ENCODE assay signal across 2 cellular contexts in genomic region chr12:14769837-14770494, GRCh38.
TF ChIP-seq lines count a peak whose summit lies in the region.

No MANE protein-coding gene starts in this region.

TF ChIP-seq in A549, 52 proteins besides CTCF, POLR2A, EP300 and RAD21 (continued from another document and continues in another):
- TF ChIP-seq, protein P1, sequence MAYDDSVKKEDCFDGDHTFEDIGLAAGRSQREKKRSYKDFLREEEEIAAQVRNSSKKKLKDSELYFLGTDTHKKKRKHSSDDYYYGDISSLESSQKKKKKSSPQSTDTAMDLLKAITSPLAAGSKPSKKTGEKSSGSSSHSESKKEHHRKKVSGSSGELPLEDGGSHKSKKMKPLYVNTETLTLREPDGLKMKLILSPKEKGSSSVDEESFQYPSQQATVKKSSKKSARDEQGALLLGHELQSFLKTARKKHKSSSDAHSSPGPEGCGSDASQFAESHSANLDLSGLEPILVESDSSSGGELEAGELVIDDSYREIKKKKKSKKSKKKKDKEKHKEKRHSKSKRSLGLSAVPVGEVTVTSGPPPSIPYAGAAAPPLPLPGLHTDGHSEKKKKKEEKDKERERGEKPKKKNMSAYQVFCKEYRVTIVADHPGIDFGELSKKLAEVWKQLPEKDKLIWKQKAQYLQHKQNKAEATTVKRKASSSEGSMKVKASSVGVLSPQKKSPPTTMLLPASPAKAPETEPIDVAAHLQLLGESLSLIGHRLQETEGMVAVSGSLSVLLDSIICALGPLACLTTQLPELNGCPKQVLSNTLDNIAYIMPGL (CRISPR knock-in tag; IDR thresholded peaks at IDR 0.05; ENCODE audit: borderline replicate concordance): peak; percentile 89
- TF ChIP-seq ESRRA (IDR thresholded peaks at IDR 0.05; ENCODE audit: borderline replicate concordance, low read length) (no peak), CHD4 (IDR thresholded peaks at IDR 0.05; ENCODE audit: borderline replicate concordance) (no peak), CBX8 (IDR thresholded peaks at IDR 0.05) (no peak), RFX5 (IDR thresholded peaks at IDR 0.05) (no peak), KDM1A (IDR thresholded peaks at IDR 0.05; ENCODE audit: low read depth) (no peak), ZSCAN20 (CRISPR knock-in tag; IDR thresholded peaks at IDR 0.05) (no peak), CBX2 (IDR thresholded peaks at IDR 0.05; ENCODE audit: borderline replicate concordance, low read depth) (no peak), RCOR1 (IDR thresholded peaks at IDR 0.05; ENCODE audit: low read depth, low read length) (no peak), SREBF2 (IDR thresholded peaks at IDR 0.05) (no peak), JUNB (IDR thresholded peaks at IDR 0.05) (no peak), SMC3 (IDR thresholded peaks at IDR 0.05) (peak; percentile 51; the same call in 2 of the 3 replicates), JUN (IDR thresholded peaks at IDR 0.05) (peak in 1 of 2 experiments; percentile 34; a peak in 2 of 5 replicates), KDM5A (IDR thresholded peaks at IDR 0.05) (no peak), FOSB (CRISPR knock-in tag; IDR thresholded peaks at IDR 0.05) (peak; percentile 90), BHLHE40 (IDR thresholded peaks at IDR 0.05; ENCODE audit: low read depth, low read length) (no peak; the same call in 1 of the 2 replicates), HOXB13 (CRISPR knock-in tag; IDR thresholded peaks at IDR 0.05; ENCODE audit: low read depth) (no peak), FOXS1 (CRISPR knock-in tag; IDR thresholded peaks at IDR 0.05) (no peak), HEYL (CRISPR knock-in tag; IDR thresholded peaks at IDR 0.05) (no peak), TFCP2L1 (CRISPR knock-in tag; IDR thresholded peaks at IDR 0.05) (peak; percentile 88), HES2 (IDR thresholded peaks at IDR 0.05) (no peak), HOXB5 (CRISPR knock-in tag; IDR thresholded peaks at IDR 0.05) (no peak), MAZ (IDR thresholded peaks at IDR 0.05; ENCODE audit: borderline replicate concordance, low read depth, low read length) (0 out of 2 replicates have a peak, but pooled peaks have one; percentile 48), ELK1 (IDR thresholded peaks at IDR 0.05; ENCODE audit: low read depth, low read length) (no peak), PHF8 (IDR thresholded peaks at IDR 0.05; ENCODE audit: borderline replicate concordance, low read depth) (no peak), CHD2 (IDR thresholded peaks at IDR 0.05; ENCODE audit: low read length, partially characterized antibody) (peak; percentile 79), HDAC2 (IDR thresholded peaks at IDR 0.05) (no peak), RNF2 (IDR thresholded peaks at IDR 0.05; ENCODE audit: borderline replicate concordance, low read depth) (no peak), NFE2L2 (conservative IDR thresholded peaks at IDR 0.05; ENCODE audit: low read length) (no peak), NPAS2 (CRISPR knock-in tag; IDR thresholded peaks at IDR 0.05; ENCODE audit: borderline replicate concordance) (no peak), TP53 (CRISPR knock-in tag; IDR thresholded peaks at IDR 0.05) (peak; percentile 92; the same call in 1 of the 2 replicates), ZNF302 (CRISPR knock-in tag; IDR thresholded peaks at IDR 0.05) (no peak), CEBPB (IDR thresholded peaks at IDR 0.05) (no peak), FOSL2 (IDR thresholded peaks at IDR 0.05) (no peak), FOSL2 (CRISPR knock-in tag; IDR thresholded peaks at IDR 0.05) (no peak), BCL3 (IDR thresholded peaks at IDR 0.05) (peak; percentile 4; the same call in 1 of the 3 replicates)
- TF ChIP-seq, protein P2, sequence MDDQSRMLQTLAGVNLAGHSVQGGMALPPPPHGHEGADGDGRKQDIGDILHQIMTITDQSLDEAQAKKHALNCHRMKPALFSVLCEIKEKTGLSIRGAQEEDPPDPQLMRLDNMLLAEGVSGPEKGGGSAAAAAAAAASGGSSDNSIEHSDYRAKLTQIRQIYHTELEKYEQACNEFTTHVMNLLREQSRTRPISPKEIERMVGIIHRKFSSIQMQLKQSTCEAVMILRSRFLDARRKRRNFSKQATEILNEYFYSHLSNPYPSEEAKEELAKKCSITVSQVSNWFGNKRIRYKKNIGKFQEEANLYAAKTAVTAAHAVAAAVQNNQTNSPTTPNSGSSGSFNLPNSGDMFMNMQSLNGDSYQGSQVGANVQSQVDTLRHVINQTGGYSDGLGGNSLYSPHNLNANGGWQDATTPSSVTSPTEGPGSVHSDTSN (IDR thresholded peaks at IDR 0.05): peak; percentile 10; the same call in 1 of the 2 replicates
- TF ChIP-seq, protein P3, sequence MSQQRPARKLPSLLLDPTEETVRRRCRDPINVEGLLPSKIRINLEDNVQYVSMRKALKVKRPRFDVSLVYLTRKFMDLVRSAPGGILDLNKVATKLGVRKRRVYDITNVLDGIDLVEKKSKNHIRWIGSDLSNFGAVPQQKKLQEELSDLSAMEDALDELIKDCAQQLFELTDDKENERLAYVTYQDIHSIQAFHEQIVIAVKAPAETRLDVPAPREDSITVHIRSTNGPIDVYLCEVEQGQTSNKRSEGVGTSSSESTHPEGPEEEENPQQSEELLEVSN (IDR thresholded peaks at IDR 0.05; ENCODE audit: borderline replicate concordance, low read depth): peak; percentile 34; the same call in 1 of the 2 replicates

TF ChIP-seq in WTC11, 78 proteins besides CTCF, POLR2A, EP300 and RAD21 (continued from another document and continues in another):
- no peak for TF ChIP-seq STAT6 (CRISPR knock-in tag; conservative IDR thresholded peaks at IDR 0.05; ENCODE audit: low read depth)
- TF ChIP-seq TEAD4 (CRISPR knock-in tag; IDR thresholded peaks at IDR 0.05): peak; percentile 85
- TF ChIP-seq GRHL2 (CRISPR knock-in tag; IDR thresholded peaks at IDR 0.05; ENCODE audit: insufficient replicate concordance, severe bottlenecking): no peak
- TF ChIP-seq FOXJ3 (CRISPR knock-in tag; IDR thresholded peaks at IDR 0.05; ENCODE audit: borderline replicate concordance): no peak; the same call in 1 of the 2 replicates
- no peak for TF ChIP-seq OVOL2 (CRISPR knock-in tag; IDR thresholded peaks at IDR 0.05; ENCODE audit: borderline replicate concordance)
- peak; percentile 78; the same call in 1 of the 2 replicates for TF ChIP-seq ATF1 (CRISPR knock-in tag; IDR thresholded peaks at IDR 0.05)
- peak; percentile 72 for TF ChIP-seq FOXP4 (CRISPR knock-in tag; IDR thresholded peaks at IDR 0.05)
- no peak for TF ChIP-seq ZNF396 (CRISPR knock-in tag; IDR thresholded peaks at IDR 0.05; ENCODE audit: borderline replicate concordance)
- 0 out of 2 replicates have a peak, but pooled peaks have one; percentile 7 for TF ChIP-seq ETV6 (CRISPR knock-in tag; IDR thresholded peaks at IDR 0.05)
- TF ChIP-seq, protein P4, sequence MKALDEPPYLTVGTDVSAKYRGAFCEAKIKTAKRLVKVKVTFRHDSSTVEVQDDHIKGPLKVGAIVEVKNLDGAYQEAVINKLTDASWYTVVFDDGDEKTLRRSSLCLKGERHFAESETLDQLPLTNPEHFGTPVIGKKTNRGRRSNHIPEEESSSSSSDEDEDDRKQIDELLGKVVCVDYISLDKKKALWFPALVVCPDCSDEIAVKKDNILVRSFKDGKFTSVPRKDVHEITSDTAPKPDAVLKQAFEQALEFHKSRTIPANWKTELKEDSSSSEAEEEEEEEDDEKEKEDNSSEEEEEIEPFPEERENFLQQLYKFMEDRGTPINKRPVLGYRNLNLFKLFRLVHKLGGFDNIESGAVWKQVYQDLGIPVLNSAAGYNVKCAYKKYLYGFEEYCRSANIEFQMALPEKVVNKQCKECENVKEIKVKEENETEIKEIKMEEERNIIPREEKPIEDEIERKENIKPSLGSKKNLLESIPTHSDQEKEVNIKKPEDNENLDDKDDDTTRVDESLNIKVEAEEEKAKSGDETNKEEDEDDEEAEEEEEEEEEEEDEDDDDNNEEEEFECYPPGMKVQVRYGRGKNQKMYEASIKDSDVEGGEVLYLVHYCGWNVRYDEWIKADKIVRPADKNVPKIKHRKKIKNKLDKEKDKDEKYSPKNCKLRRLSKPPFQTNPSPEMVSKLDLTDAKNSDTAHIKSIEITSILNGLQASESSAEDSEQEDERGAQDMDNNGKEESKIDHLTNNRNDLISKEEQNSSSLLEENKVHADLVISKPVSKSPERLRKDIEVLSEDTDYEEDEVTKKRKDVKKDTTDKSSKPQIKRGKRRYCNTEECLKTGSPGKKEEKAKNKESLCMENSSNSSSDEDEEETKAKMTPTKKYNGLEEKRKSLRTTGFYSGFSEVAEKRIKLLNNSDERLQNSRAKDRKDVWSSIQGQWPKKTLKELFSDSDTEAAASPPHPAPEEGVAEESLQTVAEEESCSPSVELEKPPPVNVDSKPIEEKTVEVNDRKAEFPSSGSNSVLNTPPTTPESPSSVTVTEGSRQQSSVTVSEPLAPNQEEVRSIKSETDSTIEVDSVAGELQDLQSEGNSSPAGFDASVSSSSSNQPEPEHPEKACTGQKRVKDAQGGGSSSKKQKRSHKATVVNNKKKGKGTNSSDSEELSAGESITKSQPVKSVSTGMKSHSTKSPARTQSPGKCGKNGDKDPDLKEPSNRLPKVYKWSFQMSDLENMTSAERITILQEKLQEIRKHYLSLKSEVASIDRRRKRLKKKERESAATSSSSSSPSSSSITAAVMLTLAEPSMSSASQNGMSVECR (CRISPR knock-in tag; IDR thresholded peaks at IDR 0.05; ENCODE audit: borderline replicate concordance): peak; percentile 92
- peak; percentile 40; the same call in 1 of the 2 replicates for TF ChIP-seq ATF2 (CRISPR knock-in tag; IDR thresholded peaks at IDR 0.05; ENCODE audit: borderline replicate concordance, low read depth)
- TF ChIP-seq NR2C2 (CRISPR knock-in tag; IDR thresholded peaks at IDR 0.05): no peak
- 0 out of 2 replicates have a peak, but pooled peaks have one; percentile 34 for TF ChIP-seq CBFB (CRISPR knock-in tag; IDR thresholded peaks at IDR 0.05; ENCODE audit: low read depth)
- no peak for TF ChIP-seq HMGA2 (CRISPR knock-in tag; IDR thresholded peaks at IDR 0.05)
- TF ChIP-seq, protein P5, sequence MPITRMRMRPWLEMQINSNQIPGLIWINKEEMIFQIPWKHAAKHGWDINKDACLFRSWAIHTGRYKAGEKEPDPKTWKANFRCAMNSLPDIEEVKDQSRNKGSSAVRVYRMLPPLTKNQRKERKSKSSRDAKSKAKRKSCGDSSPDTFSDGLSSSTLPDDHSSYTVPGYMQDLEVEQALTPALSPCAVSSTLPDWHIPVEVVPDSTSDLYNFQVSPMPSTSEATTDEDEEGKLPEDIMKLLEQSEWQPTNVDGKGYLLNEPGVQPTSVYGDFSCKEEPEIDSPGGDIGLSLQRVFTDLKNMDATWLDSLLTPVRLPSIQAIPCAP (CRISPR knock-in tag; IDR thresholded peaks at IDR 0.05): peak; percentile 0; the same call in 1 of the 2 replicates
- TF ChIP-seq MXD4 (CRISPR knock-in tag; IDR thresholded peaks at IDR 0.05; ENCODE audit: borderline replicate concordance): no peak
- TF ChIP-seq ZNF121 (CRISPR knock-in tag; IDR thresholded peaks at IDR 0.05): no peak
- TF ChIP-seq, protein P6, sequence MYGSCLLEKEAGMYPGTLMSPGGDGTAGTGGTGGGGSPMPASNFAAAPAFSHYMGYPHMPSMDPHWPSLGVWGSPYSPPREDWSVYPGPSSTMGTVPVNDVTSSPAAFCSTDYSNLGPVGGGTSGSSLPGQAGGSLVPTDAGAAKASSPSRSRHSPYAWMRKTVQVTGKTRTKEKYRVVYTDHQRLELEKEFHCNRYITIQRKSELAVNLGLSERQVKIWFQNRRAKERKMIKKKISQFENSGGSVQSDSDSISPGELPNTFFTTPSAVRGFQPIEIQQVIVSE (CRISPR knock-in tag; IDR thresholded peaks at IDR 0.05; ENCODE audit: borderline replicate concordance): peak; percentile 11; the same call in 1 of the 2 replicates
- no peak for TF ChIP-seq GTF2I (CRISPR knock-in tag; conservative IDR thresholded peaks at IDR 0.05)
- peak; percentile 64 for TF ChIP-seq USF1 (CRISPR knock-in tag; IDR thresholded peaks at IDR 0.05)
- TF ChIP-seq NFATC4 (CRISPR knock-in tag; IDR thresholded peaks at IDR 0.05): peak; percentile 98
- no peak for TF ChIP-seq CREB1 (CRISPR knock-in tag; IDR thresholded peaks at IDR 0.05)
